ENCODE assay signal across 1 cellular context in the genomic region with DNA sequence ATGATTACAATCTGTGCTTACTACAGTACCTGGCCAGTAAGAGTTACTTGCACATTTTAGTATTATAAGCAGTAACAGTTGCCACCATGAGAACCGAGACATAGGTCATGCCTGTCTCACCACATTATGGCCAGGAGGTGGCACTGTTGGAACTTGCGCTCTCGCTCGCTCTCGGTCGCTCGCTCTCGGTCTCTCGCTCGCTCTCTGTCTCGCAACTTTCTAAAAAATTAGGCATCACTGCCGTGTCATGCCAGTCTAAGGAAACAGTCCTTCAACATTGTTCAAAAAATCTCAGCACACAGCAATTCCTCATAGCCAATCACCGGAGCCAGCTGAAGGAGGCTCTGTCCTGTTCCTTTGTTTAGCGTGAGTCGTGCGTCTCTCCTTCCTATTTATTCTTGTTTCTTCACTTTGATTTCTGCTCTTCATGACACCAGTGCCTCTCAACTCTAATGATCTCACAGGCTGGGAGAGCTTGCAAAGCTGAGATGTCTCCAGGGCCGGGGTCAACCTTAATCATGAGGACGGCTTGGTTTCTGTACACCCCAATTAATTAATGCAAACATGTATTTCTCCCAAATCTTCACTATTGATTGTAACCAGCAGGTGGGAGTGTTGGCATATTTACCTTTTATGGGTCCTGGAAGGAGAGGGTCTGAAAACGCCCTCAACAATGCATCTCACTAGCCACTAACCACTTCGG.
TF ChIP-seq lines count a peak whose summit lies in the region.

No MANE protein-coding gene starts in this region.

TF ChIP-seq in HepG2, 621 proteins besides CTCF, POLR2A, EP300 and RAD21 (continued from another document):
- TF ChIP-seq, protein P1, sequence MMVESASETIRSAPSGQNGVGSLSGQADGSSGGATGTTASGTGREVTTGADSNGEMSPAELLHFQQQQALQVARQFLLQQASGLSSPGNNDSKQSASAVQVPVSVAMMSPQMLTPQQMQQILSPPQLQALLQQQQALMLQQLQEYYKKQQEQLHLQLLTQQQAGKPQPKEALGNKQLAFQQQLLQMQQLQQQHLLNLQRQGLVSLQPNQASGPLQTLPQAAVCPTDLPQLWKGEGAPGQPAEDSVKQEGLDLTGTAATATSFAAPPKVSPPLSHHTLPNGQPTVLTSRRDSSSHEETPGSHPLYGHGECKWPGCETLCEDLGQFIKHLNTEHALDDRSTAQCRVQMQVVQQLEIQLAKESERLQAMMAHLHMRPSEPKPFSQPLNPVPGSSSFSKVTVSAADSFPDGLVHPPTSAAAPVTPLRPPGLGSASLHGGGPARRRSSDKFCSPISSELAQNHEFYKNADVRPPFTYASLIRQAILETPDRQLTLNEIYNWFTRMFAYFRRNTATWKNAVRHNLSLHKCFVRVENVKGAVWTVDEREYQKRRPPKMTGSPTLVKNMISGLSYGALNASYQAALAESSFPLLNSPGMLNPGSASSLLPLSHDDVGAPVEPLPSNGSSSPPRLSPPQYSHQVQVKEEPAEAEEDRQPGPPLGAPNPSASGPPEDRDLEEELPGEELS (CRISPR knock-in tag; IDR thresholded peaks at IDR 0.05) = no peak
